In the genomic region with DNA sequence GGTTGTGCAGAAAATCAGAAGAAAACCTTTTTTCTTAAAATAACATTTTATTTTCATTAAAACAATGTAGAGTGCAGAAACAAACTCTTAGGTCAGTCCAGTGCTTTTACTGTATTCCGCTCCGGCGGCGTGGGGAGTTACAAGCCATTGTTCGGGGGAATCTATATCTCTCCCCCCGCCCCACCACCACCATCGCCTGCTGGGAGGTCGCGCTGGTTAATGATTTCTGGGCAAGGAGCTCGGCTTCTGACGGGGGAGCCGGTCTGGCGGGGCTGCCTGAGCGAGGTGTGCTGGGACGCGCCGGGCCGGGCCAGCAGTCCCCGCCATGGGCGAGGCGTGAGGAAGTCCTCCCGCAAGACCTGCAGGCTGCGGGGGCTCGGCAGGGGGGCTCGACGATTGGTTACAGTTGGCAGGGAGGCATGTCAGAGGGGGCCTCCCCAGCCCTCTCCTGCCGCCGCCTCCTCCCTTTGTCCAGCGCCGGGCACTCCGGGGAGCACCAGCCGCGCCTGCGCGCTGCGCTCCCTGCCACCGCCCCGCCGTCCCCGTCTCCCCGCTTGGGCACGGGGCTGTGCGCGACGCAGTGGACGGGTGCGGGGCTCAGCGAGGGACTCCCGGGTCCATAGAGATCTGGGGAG, we compare ENCODE assay signal across 1 cellular context.
TF ChIP-seq lines count a peak whose summit lies in the region.

No MANE protein-coding gene starts in this region.

TF ChIP-seq in HepG2, 621 proteins besides CTCF, POLR2A, EP300 and RAD21 (continued from another document):
- TF ChIP-seq, protein P1, sequence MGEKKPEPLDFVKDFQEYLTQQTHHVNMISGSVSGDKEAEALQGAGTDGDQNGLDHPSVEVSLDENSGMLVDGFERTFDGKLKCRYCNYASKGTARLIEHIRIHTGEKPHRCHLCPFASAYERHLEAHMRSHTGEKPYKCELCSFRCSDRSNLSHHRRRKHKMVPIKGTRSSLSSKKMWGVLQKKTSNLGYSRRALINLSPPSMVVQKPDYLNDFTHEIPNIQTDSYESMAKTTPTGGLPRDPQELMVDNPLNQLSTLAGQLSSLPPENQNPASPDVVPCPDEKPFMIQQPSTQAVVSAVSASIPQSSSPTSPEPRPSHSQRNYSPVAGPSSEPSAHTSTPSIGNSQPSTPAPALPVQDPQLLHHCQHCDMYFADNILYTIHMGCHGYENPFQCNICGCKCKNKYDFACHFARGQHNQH (CRISPR knock-in tag; IDR thresholded peaks at IDR 0.05) = 0 out of 2 replicates have a peak, but pooled peaks have one; percentile 16
- TF ChIP-seq ZNF468 (CRISPR knock-in tag; IDR thresholded peaks at IDR 0.05) (peak; percentile 72; the same call in 1 of the 2 replicates), MXI1 (IDR thresholded peaks at IDR 0.05; ENCODE audit: borderline replicate concordance, low read depth, low read length) (peak; percentile 31; the same call in 1 of the 3 replicates), ARID2 (CRISPR knock-in tag; IDR thresholded peaks at IDR 0.05; ENCODE audit: borderline replicate concordance) (no peak; the same call in 1 of the 2 replicates), TAF1 (CRISPR knock-in tag; IDR thresholded peaks at IDR 0.05) (no peak; the same call in 1 of the 2 replicates), HOXD1 (CRISPR knock-in tag; IDR thresholded peaks at IDR 0.05) (peak; percentile 69), NKX3-1 (CRISPR knock-in tag; IDR thresholded peaks at IDR 0.05) (peak; percentile 53; the same call in 1 of the 2 replicates), KDM2A (CRISPR knock-in tag; IDR thresholded peaks at IDR 0.05; ENCODE audit: borderline replicate concordance, low read depth) (no peak), GPN1 (CRISPR knock-in tag; IDR thresholded peaks at IDR 0.05; ENCODE audit: borderline replicate concordance) (no peak), ZNF235 (CRISPR knock-in tag; IDR thresholded peaks at IDR 0.05; ENCODE audit: borderline replicate concordance) (0 out of 2 replicates have a peak, but pooled peaks have one; percentile 52), SNAPC2 (CRISPR knock-in tag; IDR thresholded peaks at IDR 0.05) (no peak), ZSCAN21 (CRISPR knock-in tag; IDR thresholded peaks at IDR 0.05; ENCODE audit: borderline replicate concordance) (no peak; the same call in none of the 2 replicates), NR2C2 (CRISPR knock-in tag; IDR thresholded peaks at IDR 0.05; ENCODE audit: borderline replicate concordance) (0 out of 2 replicates have a peak, but pooled peaks have one; percentile 12), ONECUT2 (CRISPR knock-in tag; IDR thresholded peaks at IDR 0.05) (no peak), RNF2 (conservative IDR thresholded peaks at IDR 0.05; ENCODE audit: low read depth) (0 out of 2 replicates have a peak, but pooled peaks have one; percentile 42), ZNF430 (CRISPR knock-in tag; IDR thresholded peaks at IDR 0.05) (peak; percentile 28; the same call in 1 of the 2 replicates), ZNF530 (CRISPR knock-in tag; IDR thresholded peaks at IDR 0.05; ENCODE audit: low read depth) (no peak), GLI4 (CRISPR knock-in tag; IDR thresholded peaks at IDR 0.05; ENCODE audit: borderline replicate concordance) (no peak), SAP130 (CRISPR knock-in tag; IDR thresholded peaks at IDR 0.05; ENCODE audit: low read depth) (no peak), NCOA2 (CRISPR knock-in tag; IDR thresholded peaks at IDR 0.05) (0 out of 2 replicates have a peak, but pooled peaks have one; percentile 34)
- TF ChIP-seq, protein P2, sequence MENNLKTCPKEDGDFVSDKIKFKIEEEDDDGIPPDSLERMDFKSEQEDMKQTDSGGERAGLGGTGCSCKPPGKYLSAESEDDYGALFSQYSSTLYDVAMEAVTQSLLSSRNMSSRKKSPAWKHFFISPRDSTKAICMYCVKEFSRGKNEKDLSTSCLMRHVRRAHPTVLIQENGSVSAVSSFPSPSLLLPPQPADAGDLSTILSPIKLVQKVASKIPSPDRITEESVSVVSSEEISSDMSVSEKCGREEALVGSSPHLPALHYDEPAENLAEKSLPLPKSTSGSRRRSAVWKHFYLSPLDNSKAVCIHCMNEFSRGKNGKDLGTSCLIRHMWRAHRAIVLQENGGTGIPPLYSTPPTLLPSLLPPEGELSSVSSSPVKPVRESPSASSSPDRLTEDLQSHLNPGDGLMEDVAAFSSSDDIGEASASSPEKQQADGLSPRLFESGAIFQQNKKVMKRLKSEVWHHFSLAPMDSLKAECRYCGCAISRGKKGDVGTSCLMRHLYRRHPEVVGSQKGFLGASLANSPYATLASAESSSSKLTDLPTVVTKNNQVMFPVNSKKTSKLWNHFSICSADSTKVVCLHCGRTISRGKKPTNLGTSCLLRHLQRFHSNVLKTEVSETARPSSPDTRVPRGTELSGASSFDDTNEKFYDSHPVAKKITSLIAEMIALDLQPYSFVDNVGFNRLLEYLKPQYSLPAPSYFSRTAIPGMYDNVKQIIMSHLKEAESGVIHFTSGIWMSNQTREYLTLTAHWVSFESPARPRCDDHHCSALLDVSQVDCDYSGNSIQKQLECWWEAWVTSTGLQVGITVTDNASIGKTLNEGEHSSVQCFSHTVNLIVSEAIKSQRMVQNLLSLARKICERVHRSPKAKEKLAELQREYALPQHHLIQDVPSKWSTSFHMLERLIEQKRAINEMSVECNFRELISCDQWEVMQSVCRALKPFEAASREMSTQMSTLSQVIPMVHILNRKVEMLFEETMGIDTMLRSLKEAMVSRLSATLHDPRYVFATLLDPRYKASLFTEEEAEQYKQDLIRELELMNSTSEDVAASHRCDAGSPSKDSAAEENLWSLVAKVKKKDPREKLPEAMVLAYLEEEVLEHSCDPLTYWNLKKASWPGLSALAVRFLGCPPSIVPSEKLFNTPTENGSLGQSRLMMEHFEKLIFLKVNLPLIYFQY (CRISPR knock-in tag; IDR thresholded peaks at IDR 0.05; ENCODE audit: borderline replicate concordance) = no peak; the same call in 1 of the 2 replicates
TF ChIP-seq in HepG2: peak in this region for 163.
